21 cellular contexts compared by ENCODE assay signal in genomic region chr4:107937040-107937439, GRCh38. TPM values are rescaled to one million over a fixed set of nuclear protein-coding genes. Genes with fewer than 3 reads are reported as not detected.
DNase-seq lines count a peak whose midpoint lies in the region; ATAC-seq lines count a peak whose summit lies in the region.
"Had no signal": no experiment of that assay in that cellular context is flagged by ENCODE, and none has a peak within 500 bp of the region (broad histone marks: within the 10 kb centered on the region; RNA-seq: fewer than 3 reads in every experiment).

No MANE protein-coding gene starts in this region.

- peaks cover 2% of the 10 kb centered on the region for H3K9me3 Mint-ChIP-seq in activated CD4-positive, alpha-beta T cell treated with anti-CD3 and anti-CD28 coated beads, Interleukin-2, amount 10 ng/mL, durations not matched to agents 7 days and 5 days
- no peaks in the 10 kb centered on the region for H3K9me3 Mint-ChIP-seq in memory B cell
- H3K9me3 Mint-ChIP-seq: T-helper 1 cell treated with Interleukin-12 subunit alpha and Interleukin-12 subunit beta and Interleukin-4 antibody, amounts not matched to agents 30 μg/mL and 1 μg/mL, for 36 hours had no signal

- peak; percentile 60 for ATAC-seq in GM19351 (IDR thresholded peaks at IDR 0.05; ENCODE audit: unreplicated experiment)
- peak; percentile 55 for ATAC-seq in HG03108 (IDR thresholded peaks at IDR 0.05; ENCODE audit: unreplicated experiment)
- ATAC-seq in memory B cell (ENCODE audit: low read depth) = peak; percentile 72
- ATAC-seq in GM18873 (IDR thresholded peaks at IDR 0.05; ENCODE audit: low FRiP score, unreplicated experiment) = no peak
- ATAC-seq: activated CD4-positive, CD25-positive, alpha-beta regulatory T cell treated with anti-CD3 and anti-CD28 coated beads, Interleukin-2, amount 50 U/mL, for 24 hours; heart left ventricle had no signal

- peak overlapping the region; percentile 1 for H3K4me3 Mint-ChIP-seq in activated CD4-positive, alpha-beta T cell treated with anti-CD3 and anti-CD28 coated beads, Interleukin-2, amount 10 ng/mL, durations not matched to agents 7 days and 5 days
- peak overlapping the region; percentile 32 for H3K4me3 Mint-ChIP-seq in memory B cell
- H3K4me3 Mint-ChIP-seq: T-helper 1 cell treated with Interleukin-12 subunit alpha and Interleukin-12 subunit beta and Interleukin-4 antibody, amounts not matched to agents 30 μg/mL and 1 μg/mL, for 36 hours had no signal

- H3K27ac Mint-ChIP-seq in activated CD4-positive, alpha-beta T cell treated with anti-CD3 and anti-CD28 coated beads, Interleukin-2, amount 10 ng/mL, durations not matched to agents 7 days and 5 days = peak overlapping the region; percentile 43
- peak overlapping the region; percentile 68 for H3K27ac Mint-ChIP-seq in memory B cell
- H3K27ac Mint-ChIP-seq: T-helper 1 cell treated with Interleukin-12 subunit alpha and Interleukin-12 subunit beta and Interleukin-4 antibody, amounts not matched to agents 30 μg/mL and 1 μg/mL, for 36 hours had no signal

- no peaks in the 10 kb centered on the region for H3K27me3 Mint-ChIP-seq in activated CD4-positive, alpha-beta T cell treated with anti-CD3 and anti-CD28 coated beads, Interleukin-2, amount 10 ng/mL, durations not matched to agents 7 days and 5 days
- no peaks in the 10 kb centered on the region for H3K27me3 Mint-ChIP-seq in memory B cell

- DNase-seq in activated CD4-positive, alpha-beta T cell treated with anti-CD3 and anti-CD28 coated beads, Interleukin-2, amount 10 ng/mL, durations not matched to agents 7 days and 5 days = no peak
- no peak for DNase-seq in activated CD4-positive, alpha-beta T cell treated with anti-CD3 and anti-CD28 coated beads, Interleukin-2, amount 50 U/mL, for 48 hours
- DNase-seq in memory B cell (ENCODE audit: low spot score in 2 of 2) = no peak
- DNase-seq in NCI-H2196 (lab: John Stamatoyannopoulos, UW; ENCODE audit: unreplicated experiment) = no peak
- no peak for DNase-seq in NCI-H1417 treated with DMSO at 0.1 percent for 48 hours (lab: John Stamatoyannopoulos, UW)
- DNase-seq: 8988T; activated naive CD4-positive, alpha-beta T cell treated with Interleukin-2 at 50 U/mL for 16 hours; BE2C; effector memory CD4-positive, alpha-beta T cell; heart left ventricle; Karpas-422; NCI-H1417; NCI-H69; PC-9; SJCRH30; thyroid gland had no signal

- POLR2A ChIA-PET in activated CD4-positive, alpha-beta T cell treated with anti-CD3 and anti-CD28 coated beads, Interleukin-2, amount 10 ng/mL, durations not matched to agents 7 days and 5 days (lab: Charles Lee) = no interaction called here

- H3K36me3 Mint-ChIP-seq in activated CD4-positive, alpha-beta T cell treated with anti-CD3 and anti-CD28 coated beads, Interleukin-2, amount 10 ng/mL, durations not matched to agents 7 days and 5 days (ENCODE audit: low read depth) = peaks cover 16% of the 10 kb centered on the region
- H3K36me3 Mint-ChIP-seq in memory B cell = peaks cover 14% of the 10 kb centered on the region

- H3K4me1 Mint-ChIP-seq in activated CD4-positive, alpha-beta T cell treated with anti-CD3 and anti-CD28 coated beads, Interleukin-2, amount 10 ng/mL, durations not matched to agents 7 days and 5 days = peaks cover 27% of the 10 kb centered on the region
- H3K4me1 Mint-ChIP-seq in memory B cell = peaks cover 35% of the 10 kb centered on the region

- CTCF ChIA-PET in activated CD4-positive, alpha-beta T cell treated with anti-CD3 and anti-CD28 coated beads, Interleukin-2, amount 10 ng/mL, durations not matched to agents 7 days and 5 days (lab: Charles Lee) = no interaction called here

RNA-seq across cellular contexts. Expression of gene CYP2U1, which starts 5.7 kb away (rescaled TPM):
- total RNA-seq in activated CD4-positive, alpha-beta T cell treated with anti-CD3 and anti-CD28 coated beads, Interleukin-2, amount 10 ng/mL, durations not matched to agents 7 days and 5 days = 1 to 10 TPM; 3.6 to 3.8 TPM

RNA-seq across cellular contexts. Expression of gene HADH, which starts 52.6 kb away (rescaled TPM):
- total RNA-seq in activated CD4-positive, alpha-beta T cell treated with anti-CD3 and anti-CD28 coated beads, Interleukin-2, amount 10 ng/mL, durations not matched to agents 7 days and 5 days = 10 to 100 TPM; 68.1 to 73.1 TPM
